ENCODE assay signal across 9 cellular contexts in genomic region chr3:20055020-20055775, GRCh38. TPM values are rescaled to one million over a fixed set of nuclear protein-coding genes. Genes with fewer than 3 reads are reported as not detected.
A peak's percentile ranks its signal among the peaks of the same experiment; 100 is the strongest.
DNase-seq lines count a peak whose midpoint lies in the region; ATAC-seq lines count a peak whose summit lies in the region.
"Had no signal": no experiment of that assay in that cellular context is flagged by ENCODE, and none has a peak within 500 bp of the region (broad histone marks: within the 10 kb centered on the region; RNA-seq: fewer than 3 reads in every experiment).

No MANE protein-coding gene starts in this region.

- peak overlapping the region; percentile 57 for H3K4me2 ChIP-seq in Karpas-422 (ENCODE audit: low read depth, low read length, poor library complexity, severe bottlenecking)

- H3K9ac ChIP-seq in Karpas-422 (ENCODE audit: low read length): peak overlapping the region; percentile 50

- no peaks in the 10 kb centered on the region for H4K20me1 ChIP-seq in Karpas-422 (ENCODE audit: insufficient read depth, low read depth, low read length)

- H3K36me3 ChIP-seq in Karpas-422 (ENCODE audit: insufficient read depth, low read length) (no peaks in the 10 kb centered on the region), thymus (ENCODE audit: control insufficient read depth, insufficient read depth) (no peaks in the 10 kb centered on the region)

- no peak overlapping the region for H2AFZ ChIP-seq in Karpas-422 (ENCODE audit: low read length)

- H3K27me3 ChIP-seq in Karpas-422 (ENCODE audit: low read length) (no peaks in the 10 kb centered on the region), thymus (ENCODE audit: control insufficient read depth, insufficient read depth) (no peaks in the 10 kb centered on the region)

- H3K4me1 ChIP-seq in Karpas-422 (ENCODE audit: low read length) (peaks cover 44% of the 10 kb centered on the region), thymus (ENCODE audit: control insufficient read depth, insufficient read depth, low read length) (peaks cover 45% of the 10 kb centered on the region)

- DNase-seq in DMS 273 treated with DMSO at 0.1 percent for 48 hours (lab: John Stamatoyannopoulos, UW) (peak; percentile 55), Karpas-422 (no peak), cerebellar cortex (ENCODE audit: low spot score) (peak; percentile 69), NOMO-1 treated with DMSO at 0.1 percent for 48 hours (lab: John Stamatoyannopoulos, UW; ENCODE audit: unreplicated experiment) (no peak), NOMO-1 treated with dmso at 0.1 percent for 144 hours (lab: John Stamatoyannopoulos, UW; ENCODE audit: unreplicated experiment) (no peak), iPS-NIHi11 (ENCODE audit: low spot score) (no peak)

- H3K9me2 ChIP-seq in Karpas-422 (replicated peaks; ENCODE audit: insufficient read depth, low read length): no peaks in the 10 kb centered on the region

- H3K4me3 ChIP-seq in Karpas-422 (ENCODE audit: low read length) (peak overlapping the region; percentile 31), thymus (ENCODE audit: low read length) (peak overlapping the region; percentile 35)

- 16% methylated on average over 10 of the region's 10 CpGs for WGBS in thymus

- H3K27ac ChIP-seq in Karpas-422 (ENCODE audit: low read length) (peak overlapping the region; percentile 91), thymus (ENCODE audit: low read depth) (peak overlapping the region; percentile 93)

- peaks cover 91% of the 10 kb centered on the region for H3K79me2 ChIP-seq in Karpas-422 (ENCODE audit: low read length)

- no peaks in the 10 kb centered on the region for H3K9me3 ChIP-seq in Karpas-422 (ENCODE audit: low read length)
- H3K9me3 ChIP-seq in thymus (ENCODE audit: control insufficient read depth): no peaks in the 10 kb centered on the region

- ATAC-seq in GM21390 (IDR thresholded peaks at IDR 0.05; ENCODE audit: unreplicated experiment): peak; percentile 5

RNA-seq across cellular contexts. Expression of gene KAT2B, which starts 15.0 kb away (rescaled TPM):
- total RNA-seq in Karpas-422 (2014; rRNA removed; shearing (Covaris generic); ENCODE audit: low replicate concordance): 37.7 and 45.8 TPM in 2 replicates
- polyA plus RNA-seq in thymus: 38.4 TPM

RNA-seq across cellular contexts. Expression of gene PP2D1, which starts 43.1 kb away (rescaled TPM):
- not detected in 2 replicates for total RNA-seq in Karpas-422 (2014; rRNA removed; shearing (Covaris generic); ENCODE audit: low replicate concordance)
- polyA plus RNA-seq in thymus: not detected
- total RNA-seq: astrocyte had no signal

Comparison
In these comparisons a context has a peak if more than half of its experiments do, and no peak if none do; other contexts are left out.
1. DNase-seq: peak in DMS 273 treated with DMSO at 0.1 percent for 48 hours (single experiment) and cerebellar cortex (single experiment); none in Karpas-422 (single experiment), NOMO-1 treated with DMSO at 0.1 percent for 48 hours (single experiment), NOMO-1 treated with dmso at 0.1 percent for 144 hours (single experiment) and iPS-NIHi11 (single experiment).